Comparison of ENCODE assay signal across 2 cellular contexts in genomic region chr4:105586638-105587328, GRCh38.
TF ChIP-seq lines count a peak whose summit lies in the region.

No MANE protein-coding gene starts in this region.

TF ChIP-seq in liver, 16 proteins besides CTCF, POLR2A, EP300 and RAD21:
- TF ChIP-seq ZBTB33 (IDR thresholded peaks at IDR 0.05) (no peak), MAX (IDR thresholded peaks at IDR 0.05) (no peak), RXRA (IDR thresholded peaks at IDR 0.05) (peak; percentile 20 to 23), REST (IDR thresholded peaks at IDR 0.05) (peak; percentile 60), SP1 (IDR thresholded peaks at IDR 0.05) (peak; percentile 22), JUND (IDR thresholded peaks at IDR 0.05) (peak in 1 of 2 donors; percentile 27)

TF ChIP-seq in HepG2, 621 proteins besides CTCF, POLR2A, EP300 and RAD21 (continued from another document):
- TF ChIP-seq ATF5 (CRISPR knock-in tag; IDR thresholded peaks at IDR 0.05; ENCODE audit: low read depth) = no peak
- TF ChIP-seq PAXIP1 (CRISPR knock-in tag; conservative IDR thresholded peaks at IDR 0.05) = no peak
- no peak for TF ChIP-seq RNF2 (conservative IDR thresholded peaks at IDR 0.05; ENCODE audit: low read depth)
